ENCODE assay signal across 1 cellular context in genomic region chr19:41426116-41426841, GRCh38.
TF ChIP-seq lines count a peak whose summit lies in the region.

No MANE protein-coding gene starts in this region.

TF ChIP-seq in GM23338, 12 proteins besides CTCF, POLR2A, EP300 and RAD21 (continued from another document):
- TF ChIP-seq, protein P1, sequence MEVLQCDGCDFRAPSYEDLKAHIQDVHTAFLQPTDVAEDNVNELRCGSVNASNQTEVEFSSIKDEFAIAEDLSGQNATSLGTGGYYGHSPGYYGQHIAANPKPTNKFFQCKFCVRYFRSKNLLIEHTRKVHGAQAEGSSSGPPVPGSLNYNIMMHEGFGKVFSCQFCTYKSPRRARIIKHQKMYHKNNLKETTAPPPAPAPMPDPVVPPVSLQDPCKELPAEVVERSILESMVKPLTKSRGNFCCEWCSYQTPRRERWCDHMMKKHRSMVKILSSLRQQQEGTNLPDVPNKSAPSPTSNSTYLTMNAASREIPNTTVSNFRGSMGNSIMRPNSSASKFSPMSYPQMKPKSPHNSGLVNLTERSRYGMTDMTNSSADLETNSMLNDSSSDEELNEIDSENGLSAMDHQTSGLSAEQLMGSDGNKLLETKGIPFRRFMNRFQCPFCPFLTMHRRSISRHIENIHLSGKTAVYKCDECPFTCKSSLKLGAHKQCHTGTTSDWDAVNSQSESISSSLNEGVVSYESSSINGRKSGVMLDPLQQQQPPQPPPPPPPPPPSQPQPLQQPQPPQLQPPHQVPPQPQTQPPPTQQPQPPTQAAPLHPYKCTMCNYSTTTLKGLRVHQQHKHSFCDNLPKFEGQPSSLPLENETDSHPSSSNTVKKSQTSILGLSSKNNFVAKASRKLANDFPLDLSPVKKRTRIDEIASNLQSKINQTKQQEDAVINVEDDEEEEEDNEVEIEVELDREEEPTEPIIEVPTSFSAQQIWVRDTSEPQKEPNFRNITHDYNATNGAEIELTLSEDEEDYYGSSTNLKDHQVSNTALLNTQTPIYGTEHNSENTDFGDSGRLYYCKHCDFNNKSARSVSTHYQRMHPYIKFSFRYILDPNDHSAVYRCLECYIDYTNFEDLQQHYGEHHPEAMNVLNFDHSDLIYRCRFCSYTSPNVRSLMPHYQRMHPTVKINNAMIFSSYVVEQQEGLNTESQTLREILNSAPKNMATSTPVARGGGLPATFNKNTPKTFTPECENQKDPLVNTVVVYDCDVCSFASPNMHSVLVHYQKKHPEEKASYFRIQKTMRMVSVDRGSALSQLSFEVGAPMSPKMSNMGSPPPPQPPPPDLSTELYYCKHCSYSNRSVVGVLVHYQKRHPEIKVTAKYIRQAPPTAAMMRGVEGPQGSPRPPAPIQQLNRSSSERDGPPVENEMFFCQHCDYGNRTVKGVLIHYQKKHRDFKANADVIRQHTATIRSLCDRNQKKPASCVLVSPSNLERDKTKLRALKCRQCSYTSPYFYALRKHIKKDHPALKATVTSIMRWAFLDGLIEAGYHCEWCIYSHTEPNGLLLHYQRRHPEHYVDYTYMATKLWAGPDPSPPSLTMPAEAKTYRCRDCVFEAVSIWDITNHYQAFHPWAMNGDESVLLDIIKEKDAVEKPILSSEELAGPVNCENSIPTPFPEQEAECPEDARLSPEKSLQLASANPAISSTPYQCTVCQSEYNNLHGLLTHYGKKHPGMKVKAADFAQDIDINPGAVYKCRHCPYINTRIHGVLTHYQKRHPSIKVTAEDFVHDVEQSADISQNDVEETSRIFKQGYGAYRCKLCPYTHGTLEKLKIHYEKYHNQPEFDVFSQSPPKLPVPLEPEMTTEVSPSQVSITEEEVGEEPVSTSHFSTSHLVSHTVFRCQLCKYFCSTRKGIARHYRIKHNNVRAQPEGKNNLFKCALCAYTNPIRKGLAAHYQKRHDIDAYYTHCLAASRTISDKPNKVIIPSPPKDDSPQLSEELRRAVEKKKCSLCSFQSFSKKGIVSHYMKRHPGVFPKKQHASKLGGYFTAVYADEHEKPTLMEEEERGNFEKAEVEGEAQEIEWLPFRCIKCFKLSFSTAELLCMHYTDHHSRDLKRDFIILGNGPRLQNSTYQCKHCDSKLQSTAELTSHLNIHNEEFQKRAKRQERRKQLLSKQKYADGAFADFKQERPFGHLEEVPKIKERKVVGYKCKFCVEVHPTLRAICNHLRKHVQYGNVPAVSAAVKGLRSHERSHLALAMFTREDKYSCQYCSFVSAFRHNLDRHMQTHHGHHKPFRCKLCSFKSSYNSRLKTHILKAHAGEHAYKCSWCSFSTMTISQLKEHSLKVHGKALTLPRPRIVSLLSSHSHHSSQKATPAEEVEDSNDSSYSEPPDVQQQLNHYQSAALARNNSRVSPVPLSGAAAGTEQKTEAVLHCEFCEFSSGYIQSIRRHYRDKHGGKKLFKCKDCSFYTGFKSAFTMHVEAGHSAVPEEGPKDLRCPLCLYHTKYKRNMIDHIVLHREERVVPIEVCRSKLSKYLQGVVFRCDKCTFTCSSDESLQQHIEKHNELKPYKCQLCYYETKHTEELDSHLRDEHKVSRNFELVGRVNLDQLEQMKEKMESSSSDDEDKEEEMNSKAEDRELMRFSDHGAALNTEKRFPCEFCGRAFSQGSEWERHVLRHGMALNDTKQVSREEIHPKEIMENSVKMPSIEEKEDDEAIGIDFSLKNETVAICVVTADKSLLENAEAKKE (CRISPR knock-in tag; IDR thresholded peaks at IDR 0.05) = no peak
- no peak for TF ChIP-seq STAT1 (IDR thresholded peaks at IDR 0.05; ENCODE audit: unreplicated experiment)
- no peak for TF ChIP-seq NANOG (IDR thresholded peaks at IDR 0.05; ENCODE audit: borderline replicate concordance)
- no peak for TF ChIP-seq ZNF114 (CRISPR knock-in tag; IDR thresholded peaks at IDR 0.05)
- TF ChIP-seq EZH2phosphoT487 (IDR thresholded peaks at IDR 0.05; ENCODE audit: unreplicated experiment) = no peak
- no peak for TF ChIP-seq EZH2 (IDR thresholded peaks at IDR 0.05; ENCODE audit: low read depth, unreplicated experiment)
- no peak for TF ChIP-seq ZNF331 (CRISPR knock-in tag; IDR thresholded peaks at IDR 0.05; ENCODE audit: low read depth)
